ENCODE assay signal across 31 cellular contexts in genomic region chr1:34400690-34401089, GRCh38.
"Had no signal": no experiment of that assay in that cellular context is flagged by ENCODE, and none has a peak within 500 bp of the region (broad histone marks: within the 10 kb centered on the region; RNA-seq: fewer than 3 reads in every experiment).

No MANE protein-coding gene starts in this region.

- H3K36me3 ChIP-seq: WERI-Rb-1 had no signal

- ATAC-seq: activated CD4-positive, alpha-beta T cell treated with anti-CD3 and anti-CD28 coated beads for 36 hours; activated CD4-positive, CD25-positive, alpha-beta regulatory T cell treated with anti-CD3 and anti-CD28 coated beads, Interleukin-2, amount 50 U/mL, for 24 hours; activated CD8-positive, alpha-beta memory T cell treated with anti-CD3 and anti-CD28 coated beads, Interleukin-2, amount 10 ng/mL, durations not matched to agents 7 days and 5 days; activated CD8-positive, alpha-beta T cell treated with anti-CD3 and anti-CD28 coated beads for 36 hours; activated CD8-positive, alpha-beta T cell treated with anti-CD3 and anti-CD28 coated beads, Interleukin-2, amount 10 ng/mL, durations not matched to agents 7 days and 5 days; T-cell; T-helper 17 cell; WTC11 had no signal

- FAIRE-seq: TTC549 had no signal

- DNase-seq: activated B cell treated with CpG ODN at 0.5 μM for 24 hours; activated CD4-positive, alpha-beta memory T cell treated with anti-CD3 and anti-CD28 coated beads for 36 hours; activated CD4-positive, alpha-beta memory T cell treated with anti-CD3 and anti-CD28 coated beads, Interleukin-2, amount 10 ng/mL, durations not matched to agents 7 days and 5 days; activated CD4-positive, alpha-beta T cell treated with anti-CD3 and anti-CD28 coated beads for 1 hour; activated CD4-positive, alpha-beta T cell treated with anti-CD3 and anti-CD28 coated beads for 36 hours; activated CD4-positive, alpha-beta T cell treated with anti-CD3 and anti-CD28 coated beads for 4 hours; activated CD4-positive, alpha-beta T cell treated with anti-CD3 and anti-CD28 coated beads for 48 hours; activated CD4-positive, alpha-beta T cell treated with anti-CD3 and anti-CD28 coated beads, Interleukin-2, amount 10 ng/mL, durations not matched to agents 7 days and 5 days; activated CD4-positive, alpha-beta T cell treated with anti-CD3 and anti-CD28 coated beads, Interleukin-2, amount 50 U/mL, for 1 hour; activated CD4-positive, alpha-beta T cell treated with anti-CD3 and anti-CD28 coated beads, Interleukin-2, amount 50 U/mL, for 4 hours; activated CD4-positive, alpha-beta T cell treated with anti-CD3 and anti-CD28 coated beads, Interleukin-2, amount 50 U/mL, for 48 hours; activated CD4-positive, CD25-positive, alpha-beta regulatory T cell; activated CD4-positive, CD25-positive, alpha-beta regulatory T cell treated with anti-CD3 and anti-CD28 coated beads, Interleukin-2, amount 50 U/mL, for 72 hours; activated CD8-positive, alpha-beta memory T cell treated with anti-CD3 and anti-CD28 coated beads for 24 hours; activated CD8-positive, alpha-beta memory T cell treated with anti-CD3 and anti-CD28 coated beads, Interleukin-2, amount 10 ng/mL, durations not matched to agents 7 days and 5 days; activated CD8-positive, alpha-beta memory T cell treated with anti-CD3 and anti-CD28 coated beads, Interleukin-2, amount 50 U/mL, for 4 hours; activated CD8-positive, alpha-beta memory T cell treated with anti-CD3 and anti-CD28 coated beads, Interleukin-2, amount 50 U/mL, for 48 hours; activated CD8-positive, alpha-beta T cell treated with anti-CD3 and anti-CD28 coated beads for 36 hours; activated CD8-positive, alpha-beta T cell treated with anti-CD3 and anti-CD28 coated beads, Interleukin-2, amount 10 ng/mL, durations not matched to agents 7 days and 5 days; activated T-cell treated with anti-CD3 and anti-CD28 coated beads for 4 hours; T-cell; T-helper 1 cell; T-helper 17 cell; T-helper 2 cell; T-helper 9 cell; T1000; WERI-Rb-1 had no signal

- H3K27ac ChIP-seq: VCaP, WERI-Rb-1 had no signal
